In genomic region chr7:146319625-146320024, GRCh38 we compare ENCODE assay signal across 27 cellular contexts.
"Had no signal": no experiment of that assay in that cellular context is flagged by ENCODE, and none has a peak within 500 bp of the region (broad histone marks: within the 10 kb centered on the region; RNA-seq: fewer than 3 reads in every experiment).

No MANE protein-coding gene starts in this region.

- H3K9me3 ChIP-seq: adrenal gland, body of pancreas, breast epithelium had no signal

- H3K27ac ChIP-seq: adrenal gland, body of pancreas, breast epithelium, SJSA1, WERI-Rb-1 had no signal

- H3K36me3 ChIP-seq: adrenal gland, breast epithelium, SJSA1, WERI-Rb-1 had no signal

- H3K4me3 ChIP-seq: adrenal gland, body of pancreas, breast epithelium, K562, SJSA1 had no signal

- H3K4me1 ChIP-seq: adrenal gland, body of pancreas, breast epithelium, SJSA1 had no signal

- H3K27me3 ChIP-seq: adrenal gland, body of pancreas, breast epithelium, SJSA1 had no signal

- DNase-seq: activated CD4-positive, alpha-beta memory T cell treated with anti-CD3 and anti-CD28 coated beads, Interleukin-2, amount 10 ng/mL, durations not matched to agents 7 days and 5 days; activated CD4-positive, alpha-beta T cell treated with anti-CD3 and anti-CD28 coated beads for 1 hour; activated CD4-positive, alpha-beta T cell treated with anti-CD3 and anti-CD28 coated beads for 48 hours; activated CD4-positive, CD25-positive, alpha-beta regulatory T cell; activated CD8-positive, alpha-beta memory T cell treated with anti-CD3 and anti-CD28 coated beads for 24 hours; activated CD8-positive, alpha-beta memory T cell treated with anti-CD3 and anti-CD28 coated beads, Interleukin-2, amount 10 ng/mL, durations not matched to agents 7 days and 5 days; activated gamma-delta T cell treated with Interleukin-2 at 50 U/mL for 16 hours; activated naive CD4-positive, alpha-beta T cell treated with anti-CD3 and anti-CD28 coated beads for 36 hours; activated T-cell treated with anti-CD3 and anti-CD28 coated beads, Interleukin-2, amount 50 U/mL, for 1 hour; adrenal gland; body of pancreas; cerebellar nuclear complex; NCI-H1105; NCI-H1417 treated with DMSO at 0.1 percent for 48 hours; NCI-H1694; NCI-H1930; NCI-H2081 treated with DMSO at 0.1 percent for 48 hours; NCI-H345; NCI-H524 treated with DMSO at 0.1 percent for 48 hours; NK-92 treated with Interleukin-12 subunit alpha and Interleukin-12 subunit beta, amount 100 ng/mL, for 24 hours; OCI-M1; Right ventricle myocardium superior; T1000; WERI-Rb-1 had no signal
